In the genomic region with DNA sequence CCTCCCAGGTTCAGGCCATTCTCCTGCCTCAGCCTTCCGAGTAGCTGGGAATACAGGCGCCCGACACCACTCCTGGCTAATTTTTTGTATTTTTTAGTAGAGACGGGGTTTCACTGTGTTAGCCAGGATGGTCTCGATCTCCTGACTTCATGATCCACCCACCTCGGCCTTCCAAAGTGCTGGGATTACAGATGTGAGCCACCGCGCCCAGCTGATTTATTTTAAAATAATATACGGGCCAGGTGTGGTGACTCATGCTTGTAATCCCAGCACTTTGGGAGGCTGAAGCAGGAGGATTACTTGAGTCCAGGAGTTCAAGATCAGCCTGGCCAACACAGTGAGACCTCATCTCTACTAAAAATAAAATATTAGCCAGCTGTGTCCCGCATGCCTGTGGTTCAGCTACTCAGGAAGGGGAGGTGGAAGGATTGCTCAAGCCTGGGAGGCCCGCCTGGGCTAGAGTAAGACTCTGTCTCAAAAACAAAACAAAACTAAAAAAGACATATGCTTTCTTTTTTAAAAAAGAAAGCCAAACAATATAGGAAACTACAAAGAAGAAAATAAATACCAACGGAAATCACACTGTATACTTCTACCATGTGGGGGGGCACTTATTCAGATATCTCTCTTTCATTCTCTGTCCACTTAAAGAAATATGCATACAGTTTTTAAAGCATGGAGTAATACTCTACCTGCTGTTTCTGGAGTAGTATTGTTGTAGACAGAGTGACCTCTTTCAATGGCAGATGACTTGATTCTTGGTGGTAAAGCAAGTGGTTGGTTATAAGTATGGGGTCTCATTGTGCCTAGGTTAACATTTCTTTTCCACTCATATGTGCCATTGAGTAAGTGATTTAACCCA, we compare ENCODE assay signal across 1 cellular context.
TF ChIP-seq lines count a peak whose summit lies in the region.

No MANE protein-coding gene starts in this region.

TF ChIP-seq in HepG2, 621 proteins besides CTCF, POLR2A, EP300 and RAD21 (continued from another document and continues in another):
- TF ChIP-seq, protein P1, sequence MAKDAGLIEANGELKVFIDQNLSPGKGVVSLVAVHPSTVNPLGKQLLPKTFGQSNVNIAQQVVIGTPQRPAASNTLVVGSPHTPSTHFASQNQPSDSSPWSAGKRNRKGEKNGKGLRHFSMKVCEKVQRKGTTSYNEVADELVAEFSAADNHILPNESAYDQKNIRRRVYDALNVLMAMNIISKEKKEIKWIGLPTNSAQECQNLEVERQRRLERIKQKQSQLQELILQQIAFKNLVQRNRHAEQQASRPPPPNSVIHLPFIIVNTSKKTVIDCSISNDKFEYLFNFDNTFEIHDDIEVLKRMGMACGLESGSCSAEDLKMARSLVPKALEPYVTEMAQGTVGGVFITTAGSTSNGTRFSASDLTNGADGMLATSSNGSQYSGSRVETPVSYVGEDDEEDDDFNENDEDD (CRISPR knock-in tag; IDR thresholded peaks at IDR 0.05; ENCODE audit: borderline replicate concordance) = 0 out of 2 replicates have a peak, but pooled peaks have one; percentile 19
- TF ChIP-seq RBM39 (IDR thresholded peaks at IDR 0.05; ENCODE audit: low read depth, low read length, poor library complexity, severe bottlenecking) (no peak), FOXC1 (CRISPR knock-in tag; IDR thresholded peaks at IDR 0.05; ENCODE audit: borderline replicate concordance) (peak; percentile 50; the same call in 1 of the 2 replicates), SPEN (CRISPR knock-in tag; IDR thresholded peaks at IDR 0.05; ENCODE audit: low read depth) (no peak), RFXAP (CRISPR knock-in tag; IDR thresholded peaks at IDR 0.05; ENCODE audit: borderline replicate concordance) (peak; percentile 70), MYNN (CRISPR knock-in tag; IDR thresholded peaks at IDR 0.05; ENCODE audit: low read depth) (0 out of 2 replicates have a peak, but pooled peaks have one; percentile 47), ERF (CRISPR knock-in tag; IDR thresholded peaks at IDR 0.05) (peak; percentile 82; the same call in 1 of the 2 replicates), ZBTB21 (CRISPR knock-in tag; IDR thresholded peaks at IDR 0.05) (no peak), WIZ (CRISPR knock-in tag; IDR thresholded peaks at IDR 0.05) (0 out of 2 replicates have a peak, but pooled peaks have one; percentile 29), CCAR2 (optimal IDR thresholded peaks at IDR 0.05; ENCODE audit: low read depth, low read length) (no peak), ZNF652 (CRISPR knock-in tag; IDR thresholded peaks at IDR 0.05; ENCODE audit: borderline replicate concordance, low read depth) (no peak), GFI1 (CRISPR knock-in tag; IDR thresholded peaks at IDR 0.05; ENCODE audit: borderline replicate concordance) (peak; percentile 72), YEATS4 (CRISPR knock-in tag; IDR thresholded peaks at IDR 0.05; ENCODE audit: borderline replicate concordance) (peak; percentile 56; the same call in 1 of the 2 replicates), ZNF3 (CRISPR knock-in tag; IDR thresholded peaks at IDR 0.05) (0 out of 2 replicates have a peak, but pooled peaks have one; percentile 40), IRX3 (CRISPR knock-in tag; IDR thresholded peaks at IDR 0.05; ENCODE audit: borderline replicate concordance, low read depth) (peak; percentile 49; the same call in 1 of the 2 replicates), CBX2 (IDR thresholded peaks at IDR 0.05; ENCODE audit: low read depth, low read length) (no peak), CBX2 (CRISPR knock-in tag; IDR thresholded peaks at IDR 0.05; ENCODE audit: low read depth) (no peak), MAFK (conservative IDR thresholded peaks at IDR 0.05 in 1 of 2, IDR thresholded peaks at IDR 0.05 in 1 of 2; ENCODE audit: low read length in 2 of 2) (no peak), ELF3 (CRISPR knock-in tag; IDR thresholded peaks at IDR 0.05) (no peak; the same call in 1 of the 2 replicates), MBNL3 (CRISPR knock-in tag; conservative IDR thresholded peaks at IDR 0.05) (no peak), NKX3-1 (CRISPR knock-in tag; IDR thresholded peaks at IDR 0.05) (peak; percentile 67; the same call in 1 of the 2 replicates), SKI (IDR thresholded peaks at IDR 0.05; ENCODE audit: partially characterized antibody) (no peak), ZSCAN25 (CRISPR knock-in tag; IDR thresholded peaks at IDR 0.05) (peak; percentile 18; the same call in 1 of the 2 replicates), ZNF10 (CRISPR knock-in tag; IDR thresholded peaks at IDR 0.05; ENCODE audit: borderline replicate concordance, low read depth) (no peak), ZNF430 (CRISPR knock-in tag; IDR thresholded peaks at IDR 0.05) (peak; percentile 77; the same call in 1 of the 2 replicates), ZNF567 (CRISPR knock-in tag; IDR thresholded peaks at IDR 0.05; ENCODE audit: borderline replicate concordance) (no peak), KLF13 (CRISPR knock-in tag; IDR thresholded peaks at IDR 0.05) (no peak), TEAD2 (CRISPR knock-in tag; IDR thresholded peaks at IDR 0.05) (no peak), ZNF253 (CRISPR knock-in tag; IDR thresholded peaks at IDR 0.05; ENCODE audit: borderline replicate concordance) (no peak), SP140L (CRISPR knock-in tag; IDR thresholded peaks at IDR 0.05; ENCODE audit: borderline replicate concordance) (peak; percentile 94), ZNF138 (CRISPR knock-in tag; IDR thresholded peaks at IDR 0.05; ENCODE audit: low read depth) (no peak), TSC22D2 (CRISPR knock-in tag; IDR thresholded peaks at IDR 0.05; ENCODE audit: borderline replicate concordance) (peak; percentile 53; the same call in 1 of the 2 replicates), HOXD1 (CRISPR knock-in tag; IDR thresholded peaks at IDR 0.05) (no peak), NFKB2 (CRISPR knock-in tag; IDR thresholded peaks at IDR 0.05; ENCODE audit: borderline replicate concordance) (no peak; the same call in none of the 2 replicates), TOE1 (CRISPR knock-in tag; IDR thresholded peaks at IDR 0.05) (peak; percentile 36; the same call in 1 of the 2 replicates), PAWR (CRISPR knock-in tag; IDR thresholded peaks at IDR 0.05; ENCODE audit: borderline replicate concordance) (no peak), MTA1 (CRISPR knock-in tag; IDR thresholded peaks at IDR 0.05; ENCODE audit: borderline replicate concordance) (no peak)
- TF ChIP-seq, protein P2, sequence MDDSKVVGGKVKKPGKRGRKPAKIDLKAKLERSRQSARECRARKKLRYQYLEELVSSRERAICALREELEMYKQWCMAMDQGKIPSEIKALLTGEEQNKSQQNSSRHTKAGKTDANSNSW (CRISPR knock-in tag; IDR thresholded peaks at IDR 0.05; ENCODE audit: borderline replicate concordance) = no peak
- TF ChIP-seq, protein P3, sequence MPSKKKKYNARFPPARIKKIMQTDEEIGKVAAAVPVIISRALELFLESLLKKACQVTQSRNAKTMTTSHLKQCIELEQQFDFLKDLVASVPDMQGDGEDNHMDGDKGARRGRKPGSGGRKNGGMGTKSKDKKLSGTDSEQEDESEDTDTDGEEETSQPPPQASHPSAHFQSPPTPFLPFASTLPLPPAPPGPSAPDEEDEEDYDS (CRISPR knock-in tag; IDR thresholded peaks at IDR 0.05) = 0 out of 2 replicates have a peak, but pooled peaks have one; percentile 34
- TF ChIP-seq, protein P4, sequence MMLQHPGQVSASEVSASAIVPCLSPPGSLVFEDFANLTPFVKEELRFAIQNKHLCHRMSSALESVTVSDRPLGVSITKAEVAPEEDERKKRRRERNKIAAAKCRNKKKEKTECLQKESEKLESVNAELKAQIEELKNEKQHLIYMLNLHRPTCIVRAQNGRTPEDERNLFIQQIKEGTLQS (CRISPR knock-in tag; IDR thresholded peaks at IDR 0.05) = peak; percentile 80
- TF ChIP-seq, protein P5, sequence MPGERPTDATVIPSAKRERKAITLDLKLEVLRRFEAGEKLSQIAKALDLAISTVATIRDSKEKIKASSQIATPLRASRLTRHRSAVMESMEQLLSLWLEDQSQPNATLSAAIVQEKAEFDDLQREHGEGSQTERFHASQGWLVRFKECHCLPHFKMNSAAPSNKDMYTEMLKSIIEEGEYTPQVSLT (CRISPR knock-in tag; IDR thresholded peaks at IDR 0.05; ENCODE audit: borderline replicate concordance, low read depth) = no peak
- TF ChIP-seq, protein P6, sequence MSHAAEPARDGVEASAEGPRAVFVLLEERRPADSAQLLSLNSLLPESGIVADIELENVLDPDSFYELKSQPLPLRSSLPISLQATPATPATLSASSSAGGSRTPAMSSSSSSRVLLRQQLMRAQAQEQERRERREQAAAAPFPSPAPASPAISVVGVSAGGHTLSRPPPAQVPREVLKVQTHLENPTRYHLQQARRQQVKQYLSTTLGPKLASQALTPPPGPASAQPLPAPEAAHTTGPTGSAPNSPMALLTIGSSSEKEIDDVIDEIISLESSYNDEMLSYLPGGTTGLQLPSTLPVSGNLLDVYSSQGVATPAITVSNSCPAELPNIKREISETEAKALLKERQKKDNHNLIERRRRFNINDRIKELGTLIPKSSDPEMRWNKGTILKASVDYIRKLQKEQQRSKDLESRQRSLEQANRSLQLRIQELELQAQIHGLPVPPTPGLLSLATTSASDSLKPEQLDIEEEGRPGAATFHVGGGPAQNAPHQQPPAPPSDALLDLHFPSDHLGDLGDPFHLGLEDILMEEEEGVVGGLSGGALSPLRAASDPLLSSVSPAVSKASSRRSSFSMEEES (CRISPR knock-in tag; IDR thresholded peaks at IDR 0.05) = no peak; the same call in 1 of the 2 replicates
- TF ChIP-seq, protein P7, sequence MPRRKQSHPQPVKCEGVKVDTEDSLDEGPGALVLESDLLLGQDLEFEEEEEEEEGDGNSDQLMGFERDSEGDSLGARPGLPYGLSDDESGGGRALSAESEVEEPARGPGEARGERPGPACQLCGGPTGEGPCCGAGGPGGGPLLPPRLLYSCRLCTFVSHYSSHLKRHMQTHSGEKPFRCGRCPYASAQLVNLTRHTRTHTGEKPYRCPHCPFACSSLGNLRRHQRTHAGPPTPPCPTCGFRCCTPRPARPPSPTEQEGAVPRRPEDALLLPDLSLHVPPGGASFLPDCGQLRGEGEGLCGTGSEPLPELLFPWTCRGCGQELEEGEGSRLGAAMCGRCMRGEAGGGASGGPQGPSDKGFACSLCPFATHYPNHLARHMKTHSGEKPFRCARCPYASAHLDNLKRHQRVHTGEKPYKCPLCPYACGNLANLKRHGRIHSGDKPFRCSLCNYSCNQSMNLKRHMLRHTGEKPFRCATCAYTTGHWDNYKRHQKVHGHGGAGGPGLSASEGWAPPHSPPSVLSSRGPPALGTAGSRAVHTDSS (CRISPR knock-in tag; conservative IDR thresholded peaks at IDR 0.05) = no peak
- TF ChIP-seq, protein P8, sequence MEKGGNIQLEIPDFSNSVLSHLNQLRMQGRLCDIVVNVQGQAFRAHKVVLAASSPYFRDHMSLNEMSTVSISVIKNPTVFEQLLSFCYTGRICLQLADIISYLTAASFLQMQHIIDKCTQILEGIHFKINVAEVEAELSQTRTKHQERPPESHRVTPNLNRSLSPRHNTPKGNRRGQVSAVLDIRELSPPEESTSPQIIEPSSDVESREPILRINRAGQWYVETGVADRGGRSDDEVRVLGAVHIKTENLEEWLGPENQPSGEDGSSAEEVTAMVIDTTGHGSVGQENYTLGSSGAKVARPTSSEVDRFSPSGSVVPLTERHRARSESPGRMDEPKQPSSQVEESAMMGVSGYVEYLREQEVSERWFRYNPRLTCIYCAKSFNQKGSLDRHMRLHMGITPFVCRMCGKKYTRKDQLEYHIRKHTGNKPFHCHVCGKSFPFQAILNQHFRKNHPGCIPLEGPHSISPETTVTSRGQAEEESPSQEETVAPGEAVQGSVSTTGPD (CRISPR knock-in tag; IDR thresholded peaks at IDR 0.05) = peak; percentile 73; the same call in 1 of the 2 replicates
- TF ChIP-seq, protein P9, sequence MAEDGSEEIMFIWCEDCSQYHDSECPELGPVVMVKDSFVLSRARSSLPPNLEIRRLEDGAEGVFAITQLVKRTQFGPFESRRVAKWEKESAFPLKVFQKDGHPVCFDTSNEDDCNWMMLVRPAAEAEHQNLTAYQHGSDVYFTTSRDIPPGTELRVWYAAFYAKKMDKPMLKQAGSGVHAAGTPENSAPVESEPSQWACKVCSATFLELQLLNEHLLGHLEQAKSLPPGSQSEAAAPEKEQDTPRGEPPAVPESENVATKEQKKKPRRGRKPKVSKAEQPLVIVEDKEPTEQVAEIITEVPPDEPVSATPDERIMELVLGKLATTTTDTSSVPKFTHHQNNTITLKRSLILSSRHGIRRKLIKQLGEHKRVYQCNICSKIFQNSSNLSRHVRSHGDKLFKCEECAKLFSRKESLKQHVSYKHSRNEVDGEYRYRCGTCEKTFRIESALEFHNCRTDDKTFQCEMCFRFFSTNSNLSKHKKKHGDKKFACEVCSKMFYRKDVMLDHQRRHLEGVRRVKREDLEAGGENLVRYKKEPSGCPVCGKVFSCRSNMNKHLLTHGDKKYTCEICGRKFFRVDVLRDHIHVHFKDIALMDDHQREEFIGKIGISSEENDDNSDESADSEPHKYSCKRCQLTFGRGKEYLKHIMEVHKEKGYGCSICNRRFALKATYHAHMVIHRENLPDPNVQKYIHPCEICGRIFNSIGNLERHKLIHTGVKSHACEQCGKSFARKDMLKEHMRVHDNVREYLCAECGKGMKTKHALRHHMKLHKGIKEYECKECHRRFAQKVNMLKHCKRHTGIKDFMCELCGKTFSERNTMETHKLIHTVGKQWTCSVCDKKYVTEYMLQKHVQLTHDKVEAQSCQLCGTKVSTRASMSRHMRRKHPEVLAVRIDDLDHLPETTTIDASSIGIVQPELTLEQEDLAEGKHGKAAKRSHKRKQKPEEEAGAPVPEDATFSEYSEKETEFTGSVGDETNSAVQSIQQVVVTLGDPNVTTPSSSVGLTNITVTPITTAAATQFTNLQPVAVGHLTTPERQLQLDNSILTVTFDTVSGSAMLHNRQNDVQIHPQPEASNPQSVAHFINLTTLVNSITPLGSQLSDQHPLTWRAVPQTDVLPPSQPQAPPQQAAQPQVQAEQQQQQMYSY (CRISPR knock-in tag; IDR thresholded peaks at IDR 0.05) = no peak
- TF ChIP-seq, protein P10, sequence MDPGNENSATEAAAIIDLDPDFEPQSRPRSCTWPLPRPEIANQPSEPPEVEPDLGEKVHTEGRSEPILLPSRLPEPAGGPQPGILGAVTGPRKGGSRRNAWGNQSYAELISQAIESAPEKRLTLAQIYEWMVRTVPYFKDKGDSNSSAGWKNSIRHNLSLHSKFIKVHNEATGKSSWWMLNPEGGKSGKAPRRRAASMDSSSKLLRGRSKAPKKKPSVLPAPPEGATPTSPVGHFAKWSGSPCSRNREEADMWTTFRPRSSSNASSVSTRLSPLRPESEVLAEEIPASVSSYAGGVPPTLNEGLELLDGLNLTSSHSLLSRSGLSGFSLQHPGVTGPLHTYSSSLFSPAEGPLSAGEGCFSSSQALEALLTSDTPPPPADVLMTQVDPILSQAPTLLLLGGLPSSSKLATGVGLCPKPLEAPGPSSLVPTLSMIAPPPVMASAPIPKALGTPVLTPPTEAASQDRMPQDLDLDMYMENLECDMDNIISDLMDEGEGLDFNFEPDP (CRISPR knock-in tag; conservative IDR thresholded peaks at IDR 0.05) = no peak
- TF ChIP-seq, protein P11, sequence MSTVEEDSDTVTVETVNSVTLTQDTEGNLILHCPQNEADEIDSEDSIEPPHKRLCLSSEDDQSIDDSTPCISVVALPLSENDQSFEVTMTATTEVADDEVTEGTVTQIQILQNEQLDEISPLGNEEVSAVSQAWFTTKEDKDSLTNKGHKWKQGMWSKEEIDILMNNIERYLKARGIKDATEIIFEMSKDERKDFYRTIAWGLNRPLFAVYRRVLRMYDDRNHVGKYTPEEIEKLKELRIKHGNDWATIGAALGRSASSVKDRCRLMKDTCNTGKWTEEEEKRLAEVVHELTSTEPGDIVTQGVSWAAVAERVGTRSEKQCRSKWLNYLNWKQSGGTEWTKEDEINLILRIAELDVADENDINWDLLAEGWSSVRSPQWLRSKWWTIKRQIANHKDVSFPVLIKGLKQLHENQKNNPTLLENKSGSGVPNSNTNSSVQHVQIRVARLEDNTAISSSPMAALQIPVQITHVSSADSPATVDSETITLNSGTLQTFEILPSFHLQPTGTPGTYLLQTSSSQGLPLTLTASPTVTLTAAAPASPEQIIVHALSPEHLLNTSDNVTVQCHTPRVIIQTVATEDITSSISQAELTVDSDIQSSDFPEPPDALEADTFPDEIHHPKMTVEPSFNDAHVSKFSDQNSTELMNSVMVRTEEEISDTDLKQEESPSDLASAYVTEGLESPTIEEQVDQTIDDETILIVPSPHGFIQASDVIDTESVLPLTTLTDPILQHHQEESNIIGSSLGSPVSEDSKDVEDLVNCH (CRISPR knock-in tag; IDR thresholded peaks at IDR 0.05) = no peak
